ENCODE assay signal across 14 cellular contexts in genomic region chr10:78357673-78358206, GRCh38.
"Had no signal": no experiment of that assay in that cellular context is flagged by ENCODE, and none has a peak within 500 bp of the region (broad histone marks: within the 10 kb centered on the region; RNA-seq: fewer than 3 reads in every experiment).

No MANE protein-coding gene starts in this region.

- H3K27me3 Mint-ChIP-seq: activated naive CD4-positive, alpha-beta T cell treated with anti-CD3 and anti-CD28 coated beads, Interleukin-2, amount 50 U/mL, for 24 hours; activated T-cell treated with anti-CD3 and anti-CD28 coated beads, Interleukin-2, amount 50 U/mL, for 24 hours had no signal

- ATAC-seq: stimulated activated memory B cell treated with anti-CD40 and anti-IgM and Interleukin-4, amounts not matched to agents 10 μg/mL and 1 μg/mL and 100 μg/mL, for 72 hours; T-helper 17 cell had no signal

- H3K9me3 Mint-ChIP-seq: activated naive CD4-positive, alpha-beta T cell treated with anti-CD3 and anti-CD28 coated beads, Interleukin-2, amount 50 U/mL, for 24 hours; activated T-cell treated with anti-CD3 and anti-CD28 coated beads, Interleukin-2, amount 50 U/mL, for 24 hours; central memory CD8-positive, alpha-beta T cell; immature natural killer cell; stimulated activated memory B cell treated with anti-CD40 and anti-IgM and Interleukin-4, amounts not matched to agents 10 μg/mL and 1 μg/mL and 100 μg/mL, for 72 hours had no signal

- H3K27ac ChIP-seq: neutrophil, right atrium auricular region, tibial artery had no signal

- H3K4me3 Mint-ChIP-seq: activated naive CD4-positive, alpha-beta T cell treated with anti-CD3 and anti-CD28 coated beads, Interleukin-2, amount 50 U/mL, for 24 hours; activated T-cell treated with anti-CD3 and anti-CD28 coated beads, Interleukin-2, amount 50 U/mL, for 24 hours; central memory CD8-positive, alpha-beta T cell; immature natural killer cell; stimulated activated memory B cell treated with anti-CD40 and anti-IgM and Interleukin-4, amounts not matched to agents 10 μg/mL and 1 μg/mL and 100 μg/mL, for 72 hours; T-helper 17 cell had no signal

- H3K4me1 Mint-ChIP-seq: central memory CD8-positive, alpha-beta T cell; stimulated activated memory B cell treated with anti-CD40 and anti-IgM and Interleukin-4, amounts not matched to agents 10 μg/mL and 1 μg/mL and 100 μg/mL, for 72 hours had no signal

- H3K27me3 ChIP-seq: neutrophil, right atrium auricular region had no signal

- H3K36me3 Mint-ChIP-seq: activated naive CD4-positive, alpha-beta T cell treated with anti-CD3 and anti-CD28 coated beads, Interleukin-2, amount 50 U/mL, for 24 hours; immature natural killer cell; stimulated activated memory B cell treated with anti-CD40 and anti-IgM and Interleukin-4, amounts not matched to agents 10 μg/mL and 1 μg/mL and 100 μg/mL, for 72 hours had no signal

- H3K4me3 ChIP-seq: lung, right atrium auricular region, tibial artery had no signal

- H3K9me3 ChIP-seq: neutrophil, right atrium auricular region, tibial artery had no signal

- H3K4me1 ChIP-seq: right atrium auricular region had no signal

- DNase-seq: activated CD4-positive, CD25-positive, alpha-beta regulatory T cell; activated effector memory CD4-positive, alpha-beta T cell treated with Interleukin-2 at 50 U/mL for 16 hours; activated T-cell treated with anti-CD3 and anti-CD28 coated beads, Interleukin-2, amount 50 U/mL, for 24 hours; cortex of kidney; effector memory CD4-positive, alpha-beta T cell; immature natural killer cell; T-helper 17 cell; tibial artery had no signal

- H3K36me3 ChIP-seq: neutrophil, right atrium auricular region, tibial artery had no signal

- H3K27ac Mint-ChIP-seq: activated naive CD4-positive, alpha-beta T cell treated with anti-CD3 and anti-CD28 coated beads, Interleukin-2, amount 50 U/mL, for 24 hours; activated T-cell treated with anti-CD3 and anti-CD28 coated beads, Interleukin-2, amount 50 U/mL, for 24 hours; immature natural killer cell; stimulated activated memory B cell treated with anti-CD40 and anti-IgM and Interleukin-4, amounts not matched to agents 10 μg/mL and 1 μg/mL and 100 μg/mL, for 72 hours; T-helper 17 cell had no signal
